28 cellular contexts compared by ENCODE assay signal in genomic region chr7:5589819-5590595, GRCh38. TPM values are rescaled to one million over a fixed set of nuclear protein-coding genes. Genes with fewer than 3 reads are reported as not detected.
DNase-seq lines count a peak whose midpoint lies in the region; FAIRE-seq and TF ChIP-seq lines count a peak whose summit lies in the region.
"Had no signal": no experiment of that assay in that cellular context is flagged by ENCODE, and none has a peak within 500 bp of the region (broad histone marks: within the 10 kb centered on the region; RNA-seq: fewer than 3 reads in every experiment).

No MANE protein-coding gene starts in this region.

- no peaks in the 10 kb centered on the region for H3K9me3 ChIP-seq in NT2/D1 (ENCODE audit: insufficient read depth, low read length)
- H3K9me3 ChIP-seq in H1 (ENCODE audit: insufficient read depth in 2 of 2, low read depth in 1 of 2, low read length in 1 of 2) = no peaks in the 10 kb centered on the region; a peak in 1 of 4 replicates
- no peaks in the 10 kb centered on the region for H3K9me3 ChIP-seq in Caco-2
- H3K9me3 ChIP-seq: right lobe of liver had no signal

- 0 out of 2 replicates have a peak, but pooled peaks cover under 1% of the 10 kb centered on the region for H3K79me1 ChIP-seq in H1 (ENCODE audit: low read depth, low read length)

- H2AFZ ChIP-seq in H1 (ENCODE audit: low read length) = no peak overlapping the region

- H3K4me3 ChIP-seq in NT2/D1 (ENCODE audit: insufficient read length, low read depth) (no peak overlapping the region), H1 (ENCODE audit: extremely low read depth in 1 of 4, insufficient read depth in 2 of 4, low read depth in 3 of 4, low read length in 4 of 4) (no peak overlapping the region), Caco-2 (ENCODE audit: low read depth, low read length) (no peak overlapping the region)
- H3K4me3 ChIP-seq: right lobe of liver, SK-N-MC had no signal

- H3K4me2 ChIP-seq in H1 (ENCODE audit: insufficient read depth in 1 of 2, low read depth in 2 of 2, low read length in 2 of 2) = no peak overlapping the region

- H2BK5ac ChIP-seq in H1 (ENCODE audit: low read depth, low read length) = no peak overlapping the region

- H3K4me1 Mint-ChIP-seq in type B pancreatic cell (ENCODE audit: unreplicated experiment) (no peaks in the 10 kb centered on the region), Caco-2 (ENCODE audit: low read depth, unreplicated experiment) (peaks cover 9% of the 10 kb centered on the region)

- H2BK15ac ChIP-seq in H1 (ENCODE audit: low read length) = no peak overlapping the region

- H3K79me2 ChIP-seq in H1 (ENCODE audit: control insufficient read depth in 1 of 2, insufficient read depth in 2 of 2, low read length in 2 of 2) = peaks cover under 1 to 17% of the 10 kb centered on the region in 2 experiments; a peak in 3 of 4 replicates

- CTCF ChIA-PET in H1 (lab: Charles Lee; ENCODE audit: partially characterized antibody) (interaction anchor here (0.8 to 1.4 kb wide), 8 partner anchors 16 to 75 kb away, joined by 3 to 4 read pairs (median 3); no protein-coding TSS in a partner anchor), Caco-2 (lab: Charles Lee) (interaction anchor here (1.3 kb wide), 1 partner anchor 76 kb away, joined by 3 read pairs; no protein-coding TSS in a partner anchor)

- POLR2A ChIA-PET in H1 (lab: Charles Lee; ENCODE audit: partially characterized antibody) (interaction anchor here (0.6 to 1.8 kb wide), 13 partner anchors 9 to 195 kb away, joined by 3 to 5 read pairs (median 3); no protein-coding TSS in a partner anchor), Caco-2 (lab: Charles Lee) (no interaction called here)

- H3K9ac ChIP-seq in NT2/D1 (ENCODE audit: insufficient read length, low read depth) (peak overlapping the region; percentile 42), H1 (replicated peaks in 1 of 4; ENCODE audit: extremely low read depth in 1 of 4, low read depth in 3 of 4, low read length in 3 of 4) (no peak overlapping the region)

- no peak overlapping the region for H3K56ac ChIP-seq in H1 (replicated peaks; ENCODE audit: insufficient read length, low read depth, low read length)

- H3K27ac Mint-ChIP-seq in type B pancreatic cell = no peak overlapping the region
- no peak overlapping the region for H3K27ac Mint-ChIP-seq in Caco-2 (ENCODE audit: unreplicated experiment)
- H3K27ac Mint-ChIP-seq: activated CD4-positive, alpha-beta memory T cell treated with anti-CD3 and anti-CD28 coated beads for 36 hours; activated naive CD8-positive, alpha-beta T cell had no signal

- no peak overlapping the region for H3K14ac ChIP-seq in H1 (ENCODE audit: insufficient read length)

- H4K8ac ChIP-seq in H1 (ENCODE audit: extremely low read depth, insufficient read depth, low read length) = peak overlapping the region; percentile 28; the same call in 1 of the 2 replicates

- TF ChIP-seq CTCF in H1 (IDR thresholded peaks at IDR 0.05; ENCODE audit: control extremely low read depth in 1 of 3, insufficient read depth in 1 of 3, low read depth in 1 of 3, low read length in 3 of 3) (no peak), type B pancreatic cell (conservative IDR thresholded peaks at IDR 0.05) (no peak), Caco-2 (IDR thresholded peaks at IDR 0.05; ENCODE audit: insufficient read depth in 1 of 2, low read depth in 1 of 2, low read length in 1 of 2, severe bottlenecking in 1 of 2, unreplicated experiment in 1 of 2) (no peak)

- TF ChIP-seq RAD21 in H1 (IDR thresholded peaks at IDR 0.05 in 1 of 2, conservative IDR thresholded peaks at IDR 0.05 in 1 of 2; ENCODE audit: low read depth in 2 of 2, low read length in 2 of 2) = no peak

- no peak overlapping the region for H3K4ac ChIP-seq in H1 (replicated peaks; ENCODE audit: insufficient read length, low read depth, low read length)

- no peak overlapping the region for H2BK20ac ChIP-seq in H1 (ENCODE audit: low read length)

- H3K4me3 Mint-ChIP-seq in type B pancreatic cell (no peak overlapping the region), Caco-2 (ENCODE audit: unreplicated experiment) (no peak overlapping the region)
- H3K4me3 Mint-ChIP-seq: activated CD4-positive, alpha-beta memory T cell treated with anti-CD3 and anti-CD28 coated beads for 36 hours; activated naive CD8-positive, alpha-beta T cell; HFFc6; T-helper 17 cell had no signal

- DNase-seq in NCI-H1436 (lab: John Stamatoyannopoulos, UW) (peak; percentile 40), NCI-H1436 treated with DMSO at 0.1 percent for 48 hours (lab: John Stamatoyannopoulos, UW) (no peak), NT2/D1 (ENCODE audit: low read depth, low spot score) (no peak), H1 (ENCODE audit: low read depth in 1 of 2, low spot score in 2 of 2) (no peak), type B pancreatic cell (ENCODE audit: extremely low spot score, unreplicated experiment) (no peak), Caco-2 (no peak), DMS53 (lab: John Stamatoyannopoulos, UW) (no peak)
- DNase-seq: activated CD4-positive, alpha-beta memory T cell treated with anti-CD3 and anti-CD28 coated beads for 36 hours; activated CD4-positive, CD25-positive, alpha-beta regulatory T cell treated with anti-CD3 and anti-CD28 coated beads, Interleukin-2, amount 50 U/mL, for 72 hours; activated CD8-positive, alpha-beta memory T cell treated with anti-CD3 and anti-CD28 coated beads, Interleukin-2, amount 50 U/mL, for 4 hours; aorta; HFFc6; Kasumi-1; left cardiac atrium; MV-4-11; NCI-H187; NCI-H2227 treated with DMSO at 0.1 percent for 48 hours; right lobe of liver; RPMI8226; stimulated activated CD4-positive, alpha-beta T cell treated with anti-CD3 and anti-CD28 coated beads, Interleukin-12 subunit alpha, Interleukin-12 subunit beta, amount 100 ng/mL, for 4 hours; stimulated activated CD4-positive, alpha-beta T cell treated with anti-CD3 and anti-CD28 coated beads, Interleukin-4, amount 100 ng/mL, for 1 hour; T-helper 17 cell had no signal

- H3K23me2 ChIP-seq in H1 (ENCODE audit: low read depth, low read length) = peaks cover 17% of the 10 kb centered on the region

- peak overlapping the region; percentile 66; the same call in 1 of the 2 replicates for H2AK5ac ChIP-seq in H1 (ENCODE audit: low read depth, low read length)

- H4K91ac ChIP-seq in H1 (replicated peaks; ENCODE audit: insufficient read length, low read length) = no peak overlapping the region

- H3K27me3 Mint-ChIP-seq in type B pancreatic cell (peaks cover 10% of the 10 kb centered on the region), Caco-2 (ENCODE audit: insufficient read depth, unreplicated experiment) (no peaks in the 10 kb centered on the region)
- H3K27me3 Mint-ChIP-seq: activated naive CD8-positive, alpha-beta T cell had no signal

- H3K9me3 Mint-ChIP-seq in type B pancreatic cell = no peaks in the 10 kb centered on the region
- no peaks in the 10 kb centered on the region for H3K9me3 Mint-ChIP-seq in Caco-2 (ENCODE audit: unreplicated experiment)
- H3K9me3 Mint-ChIP-seq: activated CD4-positive, alpha-beta memory T cell treated with anti-CD3 and anti-CD28 coated beads for 36 hours; HFFc6 had no signal

- TF ChIP-seq POLR2A in H1 (IDR thresholded peaks at IDR 0.05; ENCODE audit: control extremely low read depth in 1 of 2, low read depth in 2 of 2, low read length in 2 of 2) = no peak

- 91% methylated on average over 20 of the region's 20 CpGs; no CpG with 5 or more reads in 1 of the 2 experiments for WGBS in H1 (ENCODE audit: extremely low coverage in 1 of 2, insufficient coverage in 1 of 2, insufficient read length in 1 of 2, insufficient replicate concordance in 2 of 2, low coverage in 1 of 2, low lambda C conversion rate in 2 of 2, missing lambda C conversion rate in 1 of 2), 2 experiments

- peaks cover 22% of the 10 kb centered on the region for H3K4me1 ChIP-seq in NT2/D1 (ENCODE audit: insufficient read depth, insufficient read length)
- H3K4me1 ChIP-seq in H1 (replicated peaks in 1 of 4; ENCODE audit: control insufficient read depth in 3 of 4, insufficient read depth in 4 of 4, low read length in 3 of 4) = peaks cover 0 to 16% (median 8%) of the 10 kb centered on the region in 4 experiments; a peak in 6 of 7 replicates
- H3K4me1 ChIP-seq in Caco-2 = peaks cover 10% of the 10 kb centered on the region

- intact Hi-C loops in Caco-2 (cut with micrococcal nuclease; ENCODE audit: unreplicated experiment) = no loop called here

- H2BK12ac ChIP-seq in H1 (ENCODE audit: low read depth, low read length) = peak overlapping the region; percentile 29; the same call in 1 of the 2 replicates

- TF ChIP-seq EP300 in H1 (IDR thresholded peaks at IDR 0.05; ENCODE audit: borderline replicate concordance in 1 of 2, low read depth in 2 of 2, low read length in 2 of 2) = no peak

- H3K36me3 ChIP-seq in NT2/D1 (ENCODE audit: insufficient read depth, insufficient read length, low read length) (peaks cover 20% of the 10 kb centered on the region), H1 (ENCODE audit: control insufficient read depth in 2 of 4, insufficient read depth in 4 of 4, low read length in 3 of 4) (no peaks in the 10 kb centered on the region), Caco-2 (ENCODE audit: control insufficient read depth, insufficient read depth, low read length) (no peaks in the 10 kb centered on the region)
- H3K36me3 ChIP-seq: right lobe of liver had no signal

- H3K18ac ChIP-seq in H1 (ENCODE audit: extremely low read depth, low read length) = no peak overlapping the region

- H3K27ac ChIP-seq in H1 (ENCODE audit: low read depth, low read length) = no peak overlapping the region
- H3K27ac ChIP-seq in temporal lobe (ENCODE audit: low read depth, low read length) = peak overlapping the region; percentile 77
- H3K27ac ChIP-seq: 22Rv1, HL-60, right lobe of liver, SK-N-MC had no signal

- H3K23ac ChIP-seq in H1 (ENCODE audit: insufficient read length) = no peak overlapping the region

- no TSS peak for BruUV-seq in Caco-2 (replicated peaks; lab: Mats Ljungman, UMichigan)

- no peak overlapping the region for H4K5ac ChIP-seq in H1 (ENCODE audit: insufficient read length, low read depth, low read length)

- FAIRE-seq in H1 (lab: Jason Lieb, UNC) = no peak
- FAIRE-seq: frontal cortex had no signal

- H3K36me3 Mint-ChIP-seq in type B pancreatic cell (no peaks in the 10 kb centered on the region), Caco-2 (ENCODE audit: insufficient read depth, unreplicated experiment) (peaks cover 30% of the 10 kb centered on the region)
- H3K36me3 Mint-ChIP-seq: activated CD4-positive, alpha-beta memory T cell treated with anti-CD3 and anti-CD28 coated beads for 36 hours; activated naive CD8-positive, alpha-beta T cell had no signal

- no peak overlapping the region for H2BK120ac ChIP-seq in H1 (replicated peaks; ENCODE audit: low read depth, low read length)

- H3K27me3 ChIP-seq in NT2/D1 (ENCODE audit: insufficient read depth, insufficient read length) = peaks cover 27% of the 10 kb centered on the region
- peaks cover 0 to 15% (median 8%) of the 10 kb centered on the region in 4 experiments; a peak in 3 of 7 replicates for H3K27me3 ChIP-seq in H1 (replicated peaks in 1 of 4; ENCODE audit: control insufficient read depth in 3 of 4, extremely low read depth in 1 of 4, insufficient read depth in 3 of 4, low read length in 3 of 4)
- no peaks in the 10 kb centered on the region for H3K27me3 ChIP-seq in Caco-2 (replicated peaks; ENCODE audit: control insufficient read depth, insufficient read depth, low read length)

- peaks cover 2 to 7% of the 10 kb centered on the region in 2 experiments for H4K20me1 ChIP-seq in H1 (replicated peaks in 1 of 2; ENCODE audit: control insufficient read depth in 1 of 2, insufficient read depth in 2 of 2, low read length in 2 of 2)

RNA-seq across cellular contexts. Expression of gene FSCN1, which starts 2.6 kb away (rescaled TPM):
- 300 and 304 TPM in 2 replicates for total RNA-seq in H1 (2021; fragmentation: NEBNext Ultra II Directional; extraction: Animal tissue kit (Norgen Biotek cat#: 25700))
- 220 and 354 TPM in 2 replicates for polyA plus RNA-seq in H1 (2011; rRNA removed)
- polyA plus RNA-seq in H1 (2011; cell fraction: cytosol; rRNA removed) = 162 TPM
- 211 TPM for polyA plus RNA-seq in H1 (2011; cell fraction: nucleus; rRNA removed)
- 134 to 263 TPM (median 248 TPM) in 4 replicates for polyA plus RNA-seq in H1 (2012, experiment 1 of 2)
- 286 TPM for polyA plus RNA-seq in H1 (2012, experiment 2 of 2)
- polyA plus RNA-seq in H1 (2013, experiment 1 of 2) = 278 TPM
- 278 TPM for polyA plus RNA-seq in H1 (2013, experiment 2 of 2)
- 63.6 and 68.5 TPM in 2 replicates for polyA minus RNA-seq in H1 (2011; rRNA and poly(A)+ RNA removed)
- polyA minus RNA-seq in H1 (2011; cell fraction: cytosol; rRNA and poly(A)+ RNA removed) = 239 TPM
- 150 TPM for polyA minus RNA-seq in H1 (2011; cell fraction: nucleus; rRNA and poly(A)+ RNA removed)
- total RNA-seq in temporal lobe (151 TPM), type B pancreatic cell (ENCODE audit: low replicate concordance) (25.3 and 223 TPM in 2 replicates), Caco-2 (2022) (78.2 and 91.0 TPM in 2 replicates)

RNA-seq across cellular contexts. Expression of gene ACTB, which starts 59.6 kb away (rescaled TPM):
- total RNA-seq in H1 (2021; fragmentation: NEBNext Ultra II Directional; extraction: Animal tissue kit (Norgen Biotek cat#: 25700)) = 5,193 and 5,434 TPM in 2 replicates
- 3,302 and 5,403 TPM in 2 replicates for polyA plus RNA-seq in H1 (2011; rRNA removed)
- 2,071 TPM for polyA plus RNA-seq in H1 (2011; cell fraction: cytosol; rRNA removed)
- 4,500 TPM for polyA plus RNA-seq in H1 (2011; cell fraction: nucleus; rRNA removed)
- 6,137 to 6,485 TPM (median 6,195 TPM) in 4 replicates for polyA plus RNA-seq in H1 (2012, experiment 1 of 2)
- 10,957 TPM for polyA plus RNA-seq in H1 (2012, experiment 2 of 2)
- polyA plus RNA-seq in H1 (2013, experiment 1 of 2) = 8,552 TPM
- polyA plus RNA-seq in H1 (2013, experiment 2 of 2) = 8,467 TPM
- polyA minus RNA-seq in H1 (2011; rRNA and poly(A)+ RNA removed) = 2,491 and 4,199 TPM in 2 replicates
- 2,951 TPM for polyA minus RNA-seq in H1 (2011; cell fraction: cytosol; rRNA and poly(A)+ RNA removed)
- polyA minus RNA-seq in H1 (2011; cell fraction: nucleus; rRNA and poly(A)+ RNA removed) = 2,361 TPM
- total RNA-seq in temporal lobe (1,226 TPM), type B pancreatic cell (ENCODE audit: low replicate concordance) (3,466 and 4,253 TPM in 2 replicates), Caco-2 (2022) (3,565 and 4,201 TPM in 2 replicates)
